ENCODE assay signal across 13 cellular contexts in the genomic region with DNA sequence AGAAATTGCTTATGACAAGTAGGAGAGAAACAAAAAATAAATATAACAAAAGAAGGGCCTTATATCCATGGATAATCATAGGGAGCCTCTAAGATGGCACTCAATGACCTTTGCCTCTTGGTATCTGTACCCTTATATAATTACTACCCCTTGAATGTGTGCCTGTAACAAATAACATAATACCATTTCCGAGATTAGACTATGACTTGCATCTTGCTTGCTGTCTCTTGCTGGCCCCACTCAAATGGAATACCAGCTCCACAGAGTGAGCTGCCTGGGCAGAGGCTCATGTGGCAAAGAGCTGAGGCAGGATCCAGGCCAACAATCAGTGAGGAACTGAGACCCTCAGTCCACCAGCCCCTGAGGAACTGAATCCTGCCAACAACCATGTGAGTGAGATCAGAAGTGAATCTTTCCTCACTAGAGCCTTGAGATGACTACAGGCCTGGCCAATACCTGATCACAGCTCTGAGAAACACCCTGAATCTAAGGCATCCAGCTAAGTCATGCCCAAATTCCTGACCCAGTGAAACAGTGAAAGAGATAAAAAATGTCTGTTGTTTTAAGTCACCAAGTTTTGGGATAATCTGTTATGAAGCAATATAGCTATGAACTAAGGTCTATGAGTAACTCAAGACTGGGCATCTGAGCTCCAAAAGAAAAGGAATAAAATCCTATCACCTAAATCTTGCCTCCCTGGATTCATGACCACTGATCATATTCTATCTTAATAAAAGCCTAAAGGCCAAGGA.
DNase-seq lines count a peak whose midpoint lies in the region; ATAC-seq, FAIRE-seq and TF ChIP-seq lines count a peak whose summit lies in the region.
"Had no signal": no experiment of that assay in that cellular context is flagged by ENCODE, and none has a peak within 500 bp of the region (broad histone marks: within the 10 kb centered on the region; RNA-seq: fewer than 3 reads in every experiment).

No MANE protein-coding gene starts in this region.

- POLR2A ChIA-PET in AG04449 (lab: Yijun Ruan, JAX), result no interaction called here

- TF ChIP-seq CTCF in AG04449 (IDR thresholded peaks at IDR 0.05; ENCODE audit: insufficient read depth, low read length, missing control alignments) (no peak), fibroblast of mammary gland (conservative IDR thresholded peaks at IDR 0.05; ENCODE audit: control insufficient read depth, insufficient read depth, low read depth, low read length) (no peak)

- CTCF ChIA-PET in AG04449 (lab: Yijun Ruan, JAX), result no interaction called here

- H3K4me3 ChIP-seq in AG04449 (ENCODE audit: low read depth, low read length), result no peak overlapping the region
- H3K4me3 ChIP-seq in fibroblast of mammary gland (ENCODE audit: control insufficient read depth, low read depth, low read length), result no peak overlapping the region

- DNase-seq in AG04449 (ENCODE audit: low read depth, low spot score) (peak; percentile 17), GM18507 (ENCODE audit: extremely low spot score, insufficient read length, low read depth) (no peak), MV-4-11 (lab: John Stamatoyannopoulos, UW) (peak; percentile 36), fibroblast of mammary gland (ENCODE audit: low read depth) (peak; percentile 42), T-helper 2 cell (no peak), NCI-H1105 (lab: John Stamatoyannopoulos, UW) (no peak)
- DNase-seq: activated naive CD4-positive, alpha-beta T cell treated with anti-CD3 and anti-CD28 coated beads for 36 hours; NCI-H2081 treated with DMSO at 0.1 percent for 48 hours; NCI-H774; stimulated activated CD4-positive, alpha-beta T cell treated with anti-CD3 and anti-CD28 coated beads, Interleukin-1b, Interleukin-23, amount 100 ng/mL, for 48 hours; T1000 had no signal

- peak; percentile 46 for FAIRE-seq in GM18507 (lab: Jason Lieb, UNC)

- ATAC-seq in HG02970 (IDR thresholded peaks at IDR 0.05; ENCODE audit: low FRiP score, unreplicated experiment), result no peak
- ATAC-seq in HG02852 (IDR thresholded peaks at IDR 0.05; ENCODE audit: unreplicated experiment), result no peak

Comparison
In these comparisons a context has a peak if more than half of its experiments do, and no peak if none do; other contexts are left out.
1. DNase-seq: peak in AG04449 (single experiment), MV-4-11 (single experiment) and fibroblast of mammary gland (single experiment); none in GM18507 (single experiment), T-helper 2 cell (0 of 5) and NCI-H1105 (single experiment).